In the genomic region with DNA sequence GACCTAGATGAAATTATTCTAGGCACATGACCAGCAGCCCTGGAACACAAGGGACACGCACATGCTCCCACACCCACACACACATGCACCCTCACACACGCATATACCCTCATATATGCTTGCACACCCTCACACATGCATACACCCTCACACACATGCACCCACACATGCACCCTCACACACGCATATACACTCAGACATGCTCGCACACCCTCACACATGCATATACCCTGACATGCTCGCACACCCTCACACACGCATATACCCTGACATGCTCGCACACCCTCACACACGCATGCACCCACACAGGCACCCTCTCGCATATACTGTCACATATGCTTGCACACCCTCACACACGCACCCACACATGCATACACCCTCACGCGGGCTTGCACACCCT, we compare ENCODE assay signal across 24 cellular contexts.
"Had no signal": no experiment of that assay in that cellular context is flagged by ENCODE, and none has a peak within 500 bp of the region (broad histone marks: within the 10 kb centered on the region; RNA-seq: fewer than 3 reads in every experiment).

No MANE protein-coding gene starts in this region.

- FAIRE-seq: keratinocyte, small intestine had no signal

- H3K9me3 ChIP-seq: colonic mucosa, gastrocnemius medialis, left lung, mucosa of descending colon, ovary, psoas muscle, thoracic aorta, transverse colon, vagina had no signal

- H3K36me3 ChIP-seq: colonic mucosa, gastrocnemius medialis, left lung, ovary, thoracic aorta, transverse colon, vagina had no signal

- H3K27ac ChIP-seq: colonic mucosa, epithelial cell of prostate, gastrocnemius medialis, left lung, ovary, psoas muscle, thoracic aorta, transverse colon, vagina had no signal

- H3K27me3 ChIP-seq: colonic mucosa, gastrocnemius medialis, left lung, ovary, transverse colon, vagina had no signal

- H3K4me1 ChIP-seq: colonic mucosa, gastrocnemius medialis, left lung, psoas muscle, transverse colon had no signal

- ATAC-seq: esophagus mucosa; gastrocnemius medialis; left lung; mucosa of descending colon; natural killer cell treated with Interleukin-12 subunit alpha and Interleukin-12 subunit beta and Interleukin-15 and Interleukin-18, amount 100 ng/mL, for 72 hours; psoas muscle; right cardiac atrium; stimulated activated naive B cell treated with anti-CD40 and anti-IgM and Interleukin-4, amounts not matched to agents 10 μg/mL and 1 μg/mL and 100 μg/mL, for 72 hours had no signal

- H3K4me3 ChIP-seq: colonic mucosa, gastrocnemius medialis, left lung, mucosa of descending colon, ovary, psoas muscle, thoracic aorta, transverse colon, vagina had no signal

- DNase-seq: colonic mucosa; effector CD8-positive, alpha-beta T cell; endodermal cell; foreskin fibroblast; gastrocnemius medialis; left lung; mesenchymal stem cell; mucosa of descending colon; naive B cell; occipital lobe; ovary; psoas muscle; right cardiac atrium; small intestine; stimulated activated CD4-positive, alpha-beta T cell treated with anti-CD3 and anti-CD28 coated beads, Interleukin-15, amount 100 ng/mL, for 24 hours; stimulated activated CD4-positive, alpha-beta T cell treated with anti-CD3 and anti-CD28 coated beads, Interleukin-2, amount 100 ng/mL, for 48 hours; stimulated activated naive B cell treated with anti-CD40 and anti-IgM and Interleukin-4, amounts not matched to agents 10 μg/mL and 1 μg/mL and 100 μg/mL, for 72 hours; transverse colon had no signal
